In the genomic region with DNA sequence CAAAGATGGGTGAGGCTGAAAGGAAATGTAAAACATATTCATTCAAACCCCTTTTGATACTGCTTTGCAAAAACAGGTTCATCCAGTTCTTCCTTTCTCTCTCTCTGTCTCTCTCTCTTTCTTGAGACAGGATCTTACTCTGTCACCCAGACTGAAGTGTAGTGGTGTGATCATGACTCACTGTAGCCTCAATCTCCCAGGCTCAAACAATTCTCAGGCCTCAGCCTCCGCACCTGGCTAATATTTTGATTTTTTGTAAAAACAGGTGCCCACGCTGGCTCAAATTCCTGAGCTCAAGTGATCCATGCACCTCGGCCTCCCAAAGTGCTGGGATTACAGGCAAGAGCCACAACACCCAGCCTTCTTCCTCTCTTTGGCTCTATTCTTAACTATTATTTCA, we compare ENCODE assay signal across 24 cellular contexts. TPM values are rescaled to one million over a fixed set of nuclear protein-coding genes. Genes with fewer than 3 reads are reported as not detected.
A peak's percentile ranks its signal among the peaks of the same experiment; 100 is the strongest.
DNase-seq lines count a peak whose midpoint lies in the region; ATAC-seq and TF ChIP-seq lines count a peak whose summit lies in the region.
"Had no signal": no experiment of that assay in that cellular context is flagged by ENCODE, and none has a peak within 500 bp of the region (broad histone marks: within the 10 kb centered on the region; RNA-seq: fewer than 3 reads in every experiment).

No MANE protein-coding gene starts in this region.

- in situ Hi-C loops in mammary epithelial cell (cut with MboI; ENCODE audit: low sequenced_read_pairs in 2 of 2) = loop anchor here (10.0 to 25.0 kb wide), 3 partner anchors 92 to 720 kb away; a partner anchor contains a TSS

- DNase-seq in HT-29 (ENCODE audit: low spot score) = peak; percentile 25
- peak; percentile 92 for DNase-seq in mammary epithelial cell
- peak; percentile 62 for DNase-seq in islet precursor cell
- DNase-seq in suprapubic skin (ENCODE audit: low spot score in 2 of 2) = no peak
- DNase-seq: activated CD4-positive, alpha-beta T cell treated with anti-CD3 and anti-CD28 coated beads, Interleukin-2, amount 50 U/mL, for 4 hours; aorta; caudate nucleus; heart left ventricle; Karpas-422; left ventricle myocardium superior; natural killer cell; NCI-H1092; NCI-H187; NCI-H774; small intestine; stimulated activated CD4-positive, alpha-beta T cell treated with anti-CD3 and anti-CD28 coated beads, Interleukin-2, amount 100 ng/mL, for 24 hours; T-helper 9 cell had no signal

- no peak overlapping the region for H3K9ac ChIP-seq in mammary epithelial cell (ENCODE audit: insufficient read depth, low read length)

- dilution Hi-C loops in mammary epithelial cell (cut with HindIII; ENCODE audit: low sequenced_read_pairs) = no loop called here

- ATAC-seq in HG03520 (IDR thresholded peaks at IDR 0.05; ENCODE audit: unreplicated experiment) = no peak
- ATAC-seq in GM21447 (IDR thresholded peaks at IDR 0.05; ENCODE audit: unreplicated experiment) = no peak
- no peak for ATAC-seq in GM18511 (IDR thresholded peaks at IDR 0.05; ENCODE audit: unreplicated experiment)
- ATAC-seq: heart left ventricle, left ventricle myocardium superior, natural killer cell had no signal

- no TSS peak for BruUV-seq in mammary epithelial cell (replicated peaks; lab: Mats Ljungman, UMichigan)

- no peak for TF ChIP-seq POLR2A in suprapubic skin (IDR thresholded peaks at IDR 0.05)

- WGBS in mammary epithelial cell (ENCODE audit: low coverage, missing lambda C conversion rate) = 15% methylated on average over 3 of the region's 3 CpGs
- 56% methylated on average over 3 of the region's 3 CpGs for WGBS in suprapubic skin

- H3K9me3 ChIP-seq in mammary epithelial cell (replicated peaks; ENCODE audit: insufficient read depth, low read length) (no peaks in the 10 kb centered on the region), suprapubic skin (no peaks in the 10 kb centered on the region)
- H3K9me3 ChIP-seq: heart left ventricle had no signal

- intact Hi-C loops in mammary epithelial cell (cut with micrococcal nuclease) = loop anchor here (1.0 to 5.0 kb wide), 3 partner anchors 43 to 720 kb away; a partner anchor contains a TSS

- H3K27ac ChIP-seq in mammary epithelial cell (ENCODE audit: insufficient read depth, low read depth, low read length) (peak overlapping the region; percentile 53), suprapubic skin (peak overlapping the region; percentile 2)
- H3K27ac ChIP-seq: C4-2B, heart left ventricle had no signal

- no peaks in the 10 kb centered on the region for H4K20me1 ChIP-seq in mammary epithelial cell (ENCODE audit: insufficient read depth, low read length)

- H3K4me2 ChIP-seq in mammary epithelial cell (ENCODE audit: insufficient read depth, low read depth, low read length) = peak overlapping the region; percentile 53

- H3K27me3 ChIP-seq in mammary epithelial cell (ENCODE audit: insufficient read depth, low read length) (no peaks in the 10 kb centered on the region), suprapubic skin (peaks cover 3% of the 10 kb centered on the region)

- no peaks in the 10 kb centered on the region for H3K36me3 ChIP-seq in mammary epithelial cell (ENCODE audit: insufficient read depth, low read length)
- no peaks in the 10 kb centered on the region for H3K36me3 ChIP-seq in suprapubic skin
- H3K36me3 ChIP-seq: heart left ventricle had no signal

- TF ChIP-seq CTCF in mammary epithelial cell (conservative IDR thresholded peaks at IDR 0.05 in 1 of 2, IDR thresholded peaks at IDR 0.05 in 1 of 2; ENCODE audit: extremely low read depth in 1 of 2, insufficient read depth in 1 of 2, low read depth in 1 of 2, low read length in 2 of 2) (no peak), suprapubic skin (IDR thresholded peaks at IDR 0.05) (no peak)

- H3K4me1 ChIP-seq in mammary epithelial cell (ENCODE audit: insufficient read depth, low read length) = peaks cover 16% of the 10 kb centered on the region
- peaks cover 12% of the 10 kb centered on the region for H3K4me1 ChIP-seq in suprapubic skin
- H3K4me1 ChIP-seq: heart left ventricle had no signal

- TF ChIP-seq EP300 in suprapubic skin (IDR thresholded peaks at IDR 0.05) = no peak

- no peak overlapping the region for H3K4me3 ChIP-seq in mammary epithelial cell (replicated peaks in 1 of 3; ENCODE audit: insufficient read depth in 1 of 3, low read depth in 2 of 3, low read length in 3 of 3)
- H3K4me3 ChIP-seq in suprapubic skin = no peak overlapping the region
- H3K4me3 ChIP-seq: heart left ventricle had no signal

- CTCF ChIA-PET in mammary epithelial cell (lab: Charles Lee; ENCODE audit: low non-redundant PET) = interaction anchor here (0.5 to 0.7 kb wide), 2 partner anchors 11 to 42 kb away, joined by 4 read pairs; no protein-coding TSS in a partner anchor

- no peak overlapping the region for H2AFZ ChIP-seq in mammary epithelial cell (ENCODE audit: low read depth, low read length)

- H3K79me2 ChIP-seq in mammary epithelial cell (ENCODE audit: insufficient read depth, low read length) = no peaks in the 10 kb centered on the region

RNA-seq across cellular contexts. Expression of a gene that starts 15.6 kb away (rescaled TPM):
- not detected in 2 replicates for total RNA-seq in HT-29 (2014; rRNA removed; shearing (Covaris generic))
- total RNA-seq in mammary epithelial cell = under 1 TPM in 1 of 2 donors, not detected in 1; 0.17 TPM
- 0.14 TPM for polyA plus RNA-seq in mammary epithelial cell
- polyA minus RNA-seq in mammary epithelial cell = not detected
- total RNA-seq in suprapubic skin = under 1 TPM; 0.26 to 0.93 (median 0.58) TPM
- total RNA-seq: activated T-helper 2 cell treated with anti-CD3 and anti-CD28 coated beads, Interferon-gamma antibody, Interleukin-2, Interleukin-4, amounts not matched to agents 10 μg/mL and 5 μg/mL and 100 μg/mL, durations not matched to agents 14 hours and 24 hours and 36 hours; left ventricle myocardium superior; natural killer cell; subcutaneous adipose tissue had no signal

RNA-seq across cellular contexts. Expression of a gene that starts 43.0 kb away (rescaled TPM):
- total RNA-seq in HT-29 (2014; rRNA removed; shearing (Covaris generic)) = 50.0 and 62.8 TPM in 2 replicates
- 100 to 1,000 TPM; 112 to 124 TPM for total RNA-seq in mammary epithelial cell
- 94.5 TPM for polyA plus RNA-seq in mammary epithelial cell
- polyA minus RNA-seq in mammary epithelial cell = 93.4 TPM
- 10 to 100 TPM; 36.0 to 59.5 (median 44.8) TPM for total RNA-seq in suprapubic skin

RNA-seq across cellular contexts. Expression of a gene that starts 55.6 kb away (rescaled TPM):
- not detected in 2 replicates for total RNA-seq in HT-29 (2014; rRNA removed; shearing (Covaris generic))
- total RNA-seq in mammary epithelial cell (not detected), suprapubic skin (10 to 100 TPM in 1 of 4 donors, not detected in 3; 40.9 TPM)
- polyA plus RNA-seq in mammary epithelial cell = not detected
- polyA minus RNA-seq in mammary epithelial cell = not detected
- total RNA-seq: activated T-helper 2 cell treated with anti-CD3 and anti-CD28 coated beads, Interferon-gamma antibody, Interleukin-2, Interleukin-4, amounts not matched to agents 10 μg/mL and 5 μg/mL and 100 μg/mL, durations not matched to agents 14 hours and 24 hours and 36 hours; aorta; left ventricle myocardium superior; natural killer cell; osteoblast; subcutaneous adipose tissue had no signal

Comparison
In these comparisons a context has a peak if more than half of its experiments do, and no peak if none do; other contexts are left out.
1. DNase-seq: peak in HT-29 (single experiment), mammary epithelial cell (single experiment) and islet precursor cell (single experiment); none in suprapubic skin (0 of 2).